ENCODE assay signal across 8 cellular contexts in the genomic region with DNA sequence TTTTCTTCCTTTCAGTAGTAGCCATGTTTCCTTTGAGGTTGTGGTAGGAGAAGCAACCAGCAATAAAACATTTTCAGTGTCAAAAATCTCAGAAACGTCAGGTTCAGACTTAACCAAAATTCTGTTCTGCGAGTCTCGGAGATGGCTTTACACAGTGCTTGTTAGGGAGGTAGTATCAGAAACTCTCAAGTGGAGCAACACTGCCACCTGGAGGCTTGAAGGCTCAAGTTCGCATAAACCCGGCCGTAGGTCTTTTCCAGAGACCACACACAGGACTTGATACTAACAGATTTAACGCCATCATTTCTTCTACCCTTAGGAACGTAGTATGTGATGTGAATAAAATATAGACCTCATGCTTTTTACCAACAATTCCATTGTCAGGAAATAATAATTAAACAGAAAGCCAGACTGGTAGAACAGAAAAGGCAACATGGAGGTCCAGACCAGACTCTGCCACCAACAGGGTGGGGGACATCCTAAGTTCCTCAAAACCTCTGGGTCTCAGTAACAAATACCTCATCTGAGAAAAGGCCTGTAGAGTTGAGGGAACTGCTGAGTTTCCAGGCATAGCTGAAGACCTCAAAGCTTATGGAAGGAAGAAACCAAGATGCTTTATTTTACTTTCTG. TPM values are rescaled to one million over a fixed set of nuclear protein-coding genes. Genes with fewer than 3 reads are reported as not detected.
DNase-seq lines count a peak whose midpoint lies in the region; ATAC-seq and TF ChIP-seq lines count a peak whose summit lies in the region.

No MANE protein-coding gene starts in this region.

- H3K27me3 ChIP-seq in KMS-11 (ENCODE audit: insufficient read depth, low read depth) (no peaks in the 10 kb centered on the region), Panc1 (ENCODE audit: control insufficient read depth, insufficient read depth, low read length) (no peaks in the 10 kb centered on the region), fibroblast of lung (ENCODE audit: control insufficient read depth, insufficient read depth, low read length) (no peaks in the 10 kb centered on the region), neural progenitor cell (peaks cover 22% of the 10 kb centered on the region)

- CTCF ChIA-PET in Panc1 (lab: Charles Lee) = interaction anchor here (0.6 kb wide), 1 partner anchor 542 kb away, joined by 3 read pairs; no protein-coding TSS in a partner anchor

- no peaks in the 10 kb centered on the region for H3K9me3 ChIP-seq in Panc1 (ENCODE audit: control insufficient read depth, insufficient read depth, low read depth, low read length)
- H3K9me3 ChIP-seq in fibroblast of lung (ENCODE audit: control insufficient read depth, insufficient read depth, low read depth, low read length) = no peaks in the 10 kb centered on the region
- H3K9me3 ChIP-seq in neural progenitor cell (ENCODE audit: low read depth) = no peaks in the 10 kb centered on the region

- H2AFZ ChIP-seq in KMS-11 (ENCODE audit: low read depth) = no peak overlapping the region
- H2AFZ ChIP-seq in fibroblast of lung (ENCODE audit: low read length) = peak overlapping the region; percentile 34
- H2AFZ ChIP-seq in neural progenitor cell (replicated peaks) = no peak overlapping the region

- in situ Hi-C loops in Panc1 (cut with HindIII; ENCODE audit: low pct_unique_long_range_greater_than_20kb, low sequenced_read_pairs) = no loop called here

- H3K27me3 Mint-ChIP-seq in activated T-cell treated with anti-CD3 and anti-CD28 coated beads, Interleukin-2, amount 50 U/mL, for 72 hours (ENCODE audit: low read depth) = no peaks in the 10 kb centered on the region
- peaks cover 4% of the 10 kb centered on the region for H3K27me3 Mint-ChIP-seq in neural progenitor cell (ENCODE audit: insufficient read depth, low read depth)

- ATAC-seq in GM21723 (IDR thresholded peaks at IDR 0.05; ENCODE audit: unreplicated experiment) = peak; percentile 89
- ATAC-seq in Panc1 = peak; percentile 85
- peak; percentile 70 to 76 for ATAC-seq in activated T-cell treated with anti-CD3 and anti-CD28 coated beads, Interleukin-2, amount 50 U/mL, for 72 hours (replicated peaks in 1 of 2)

- no peaks in the 10 kb centered on the region for H3K36me3 ChIP-seq in KMS-11 (ENCODE audit: insufficient read depth)
- H3K36me3 ChIP-seq in Panc1 (ENCODE audit: control insufficient read depth, insufficient read depth, low read length) = peaks cover 4% of the 10 kb centered on the region; the same call in 1 of the 2 replicates
- H3K36me3 ChIP-seq in fibroblast of lung (ENCODE audit: control insufficient read depth, insufficient read depth, low read length) = peaks cover 2% of the 10 kb centered on the region
- no peaks in the 10 kb centered on the region for H3K36me3 ChIP-seq in neural progenitor cell

- H4K20me1 ChIP-seq in KMS-11 (ENCODE audit: insufficient read depth) (no peaks in the 10 kb centered on the region), fibroblast of lung (ENCODE audit: control insufficient read depth, extremely low read depth, insufficient read depth, low read length) (no peaks in the 10 kb centered on the region), neural progenitor cell (ENCODE audit: low read depth) (no peaks in the 10 kb centered on the region)

- no TSS peak for BruUV-seq in Panc1 (replicated peaks; lab: Mats Ljungman, UMichigan)

- POLR2A ChIA-PET in Panc1 (lab: Charles Lee) = no interaction called here

- DNase-seq in DMS79 treated with DMSO at 0.1 percent for 48 hours (lab: John Stamatoyannopoulos, UW) (peak; percentile 44), Panc1 (ENCODE audit: low read depth, low spot score) (peak; percentile 95), fibroblast of lung (ENCODE audit: low read depth in 2 of 2) (peak; percentile 72 to 94), neural progenitor cell (ENCODE audit: low spot score) (peak; percentile 89), stromal cell of bone marrow (ENCODE audit: low read depth) (peak; percentile 77)
- peak; percentile 88 to 89 for DNase-seq in activated T-cell treated with anti-CD3 and anti-CD28 coated beads, Interleukin-2, amount 50 U/mL, for 72 hours

- no peaks in the 10 kb centered on the region for H3K9me3 Mint-ChIP-seq in activated T-cell treated with anti-CD3 and anti-CD28 coated beads, Interleukin-2, amount 50 U/mL, for 72 hours
- no peaks in the 10 kb centered on the region for H3K9me3 Mint-ChIP-seq in neural progenitor cell

- peak; percentile 94 for TF ChIP-seq CTCF in KMS-11 (conservative IDR thresholded peaks at IDR 0.05; ENCODE audit: low read depth, low read length)
- TF ChIP-seq CTCF in Panc1 (IDR thresholded peaks at IDR 0.05) = peak; percentile 86
- peak; percentile 84 to 85 for TF ChIP-seq CTCF in fibroblast of lung (conservative IDR thresholded peaks at IDR 0.05 in 1 of 2, IDR thresholded peaks at IDR 0.05 in 1 of 2; ENCODE audit: low read depth in 1 of 2, low read length in 2 of 2)
- TF ChIP-seq CTCF in neural progenitor cell (IDR thresholded peaks at IDR 0.05) = peak; percentile 87

- H3K27ac ChIP-seq in KMS-11 = no peak overlapping the region
- peak overlapping the region; percentile 90 for H3K27ac ChIP-seq in Panc1 (ENCODE audit: low read length)
- H3K27ac ChIP-seq in fibroblast of lung (ENCODE audit: insufficient read depth, low read length) = peak overlapping the region; percentile 53
- no peak overlapping the region for H3K27ac ChIP-seq in neural progenitor cell

- peaks cover 23 to 60% of the 10 kb centered on the region in 2 donors for H3K36me3 Mint-ChIP-seq in activated T-cell treated with anti-CD3 and anti-CD28 coated beads, Interleukin-2, amount 50 U/mL, for 72 hours (ENCODE audit: insufficient read depth in 2 of 2)
- H3K36me3 Mint-ChIP-seq in neural progenitor cell = no peaks in the 10 kb centered on the region

- H3K4me1 Mint-ChIP-seq in activated T-cell treated with anti-CD3 and anti-CD28 coated beads, Interleukin-2, amount 50 U/mL, for 72 hours (ENCODE audit: low read depth) = peaks cover 82% of the 10 kb centered on the region
- no peaks in the 10 kb centered on the region for H3K4me1 Mint-ChIP-seq in neural progenitor cell

- H3K4me1 ChIP-seq in KMS-11 (ENCODE audit: low read depth, poor library complexity, severe bottlenecking) (peaks cover 49% of the 10 kb centered on the region), Panc1 (ENCODE audit: control insufficient read depth, insufficient read depth, low read length) (peaks cover 62% of the 10 kb centered on the region), fibroblast of lung (ENCODE audit: control insufficient read depth, extremely low read depth, insufficient read depth, low read length) (peaks cover 5% of the 10 kb centered on the region), neural progenitor cell (no peaks in the 10 kb centered on the region)

- H3K79me2 ChIP-seq in KMS-11 (ENCODE audit: insufficient read depth, low read depth) (peaks cover 78% of the 10 kb centered on the region), fibroblast of lung (ENCODE audit: control insufficient read depth, insufficient read depth, low read length) (peaks cover 38% of the 10 kb centered on the region), neural progenitor cell (ENCODE audit: low read depth) (no peaks in the 10 kb centered on the region)

- no peaks in the 10 kb centered on the region for H3F3A ChIP-seq in neural progenitor cell (ENCODE audit: low read depth)

- H3K27ac Mint-ChIP-seq in activated T-cell treated with anti-CD3 and anti-CD28 coated beads, Interleukin-2, amount 50 U/mL, for 72 hours = peak overlapping the region; percentile 100
- H3K27ac Mint-ChIP-seq in neural progenitor cell = no peak overlapping the region

- H3K9ac ChIP-seq in KMS-11 (no peak overlapping the region), fibroblast of lung (ENCODE audit: insufficient read depth, low read length) (no peak overlapping the region), neural progenitor cell (no peak overlapping the region)

- intact Hi-C loops in Panc1 (cut with micrococcal nuclease; ENCODE audit: unreplicated experiment) = loop anchor here (1.0 to 10.0 kb wide), 6 partner anchors 49 to 1106 kb away; no protein-coding TSS in a partner anchor

- H3K4me3 ChIP-seq in KMS-11 (IDR thresholded peaks at IDR 0.05; ENCODE audit: insufficient read depth, low read depth, low read length) (no peak overlapping the region), Panc1 (ENCODE audit: low read depth in 2 of 2, low read length in 2 of 2) (peak overlapping the region in 1 of 2 experiments; percentile 40; a peak in 2 of 4 replicates), fibroblast of lung (replicated peaks in 1 of 4; ENCODE audit: control extremely low read depth in 1 of 4, insufficient read depth in 1 of 4, low read depth in 3 of 4, low read length in 4 of 4) (peak overlapping the region in 3 of 4 experiments; percentile 3 to 31 (median 21)), neural progenitor cell (no peak overlapping the region)

- peak overlapping the region; percentile 33 for H3K4me2 ChIP-seq in KMS-11
- H3K4me2 ChIP-seq in fibroblast of lung (ENCODE audit: extremely low read depth, insufficient read depth, low read length) = peak overlapping the region; percentile 66
- no peak overlapping the region for H3K4me2 ChIP-seq in neural progenitor cell

- peak overlapping the region; percentile 92 to 97 for H3K4me3 Mint-ChIP-seq in activated T-cell treated with anti-CD3 and anti-CD28 coated beads, Interleukin-2, amount 50 U/mL, for 72 hours
- H3K4me3 Mint-ChIP-seq in neural progenitor cell = no peak overlapping the region

RNA-seq across cellular contexts. Expression of a gene that starts 8.5 kb away (rescaled TPM):
- total RNA-seq in Panc1 (2021; ENCODE audit: unreplicated experiment) = 20.0 TPM
- 26.9 TPM for polyA plus RNA-seq in Panc1 (2012; ENCODE audit: insufficient read length)
- 10 to 100 TPM; 42.3 to 59.5 TPM for total RNA-seq in activated T-cell treated with anti-CD3 and anti-CD28 coated beads, Interleukin-2, amount 50 U/mL, for 72 hours
- total RNA-seq in fibroblast of lung = 3.3 and 5.4 TPM in 2 replicates
- 1.6 and 10.2 TPM in 2 replicates for polyA plus RNA-seq in fibroblast of lung
- polyA plus RNA-seq in fibroblast of lung (2012) = 1.4 and 8.3 TPM in 2 replicates
- 1.9 and 10.2 TPM in 2 replicates for polyA minus RNA-seq in fibroblast of lung (ENCODE audit: low replicate concordance)
- total RNA-seq in neural progenitor cell (ENCODE audit: low replicate concordance) = 0.65 TPM in 1 of 2 replicates, not detected in the other

Comparison
In these comparisons a context has a peak if more than half of its experiments do, and no peak if none do; other contexts are left out.
1. DNase-seq: peak in every context shown above with its lines; median percentile 95 in Panc1; 89 in neural progenitor cell; 88 in activated T-cell treated with anti-CD3 and anti-CD28 coated beads, Interleukin-2, amount 50 U/mL, for 72 hours; 83 in fibroblast of lung; 77 in stromal cell of bone marrow; 44 in DMS79 treated with DMSO at 0.1 percent for 48 hours.
2. H3K27ac ChIP-seq: peak in Panc1 (single experiment) and fibroblast of lung (single experiment); none in KMS-11 (single experiment) and neural progenitor cell (single experiment).
3. H3K4me3 ChIP-seq: peak in fibroblast of lung (3 of 4); none in KMS-11 (single experiment) and neural progenitor cell (single experiment).
4. Peak in every context shown above with its lines, with median percentiles within 50 percentile points of each other: ATAC-seq and CTCF ChIP-seq.